In genomic region chr2:218655751-218656150, GRCh38 we compare ENCODE assay signal across 1 cellular context.
TF ChIP-seq lines count a peak whose summit lies in the region.

No MANE protein-coding gene starts in this region.

TF ChIP-seq in GM12878, 131 proteins besides CTCF, POLR2A, EP300 and RAD21:
- TF ChIP-seq, protein P1, sequence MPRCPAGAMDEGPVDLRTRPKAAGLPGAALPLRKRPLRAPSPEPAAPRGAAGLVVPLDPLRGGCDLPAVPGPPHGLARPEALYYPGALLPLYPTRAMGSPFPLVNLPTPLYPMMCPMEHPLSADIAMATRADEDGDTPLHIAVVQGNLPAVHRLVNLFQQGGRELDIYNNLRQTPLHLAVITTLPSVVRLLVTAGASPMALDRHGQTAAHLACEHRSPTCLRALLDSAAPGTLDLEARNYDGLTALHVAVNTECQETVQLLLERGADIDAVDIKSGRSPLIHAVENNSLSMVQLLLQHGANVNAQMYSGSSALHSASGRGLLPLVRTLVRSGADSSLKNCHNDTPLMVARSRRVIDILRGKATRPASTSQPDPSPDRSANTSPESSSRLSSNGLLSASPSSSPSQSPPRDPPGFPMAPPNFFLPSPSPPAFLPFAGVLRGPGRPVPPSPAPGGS (IDR thresholded peaks at IDR 0.05; ENCODE audit: borderline replicate concordance, insufficient read depth, low read depth, low read length, poor library complexity, severe bottlenecking): no peak
- TF ChIP-seq MEF2B (IDR thresholded peaks at IDR 0.05; ENCODE audit: partially characterized antibody, poor library complexity, severe bottlenecking): no peak
- TF ChIP-seq SPI1 (IDR thresholded peaks at IDR 0.05; ENCODE audit: borderline replicate concordance, insufficient read depth, low read depth, low read length): no peak
- TF ChIP-seq EED (IDR thresholded peaks at IDR 0.05; ENCODE audit: low read depth): no peak
- TF ChIP-seq, protein P2, sequence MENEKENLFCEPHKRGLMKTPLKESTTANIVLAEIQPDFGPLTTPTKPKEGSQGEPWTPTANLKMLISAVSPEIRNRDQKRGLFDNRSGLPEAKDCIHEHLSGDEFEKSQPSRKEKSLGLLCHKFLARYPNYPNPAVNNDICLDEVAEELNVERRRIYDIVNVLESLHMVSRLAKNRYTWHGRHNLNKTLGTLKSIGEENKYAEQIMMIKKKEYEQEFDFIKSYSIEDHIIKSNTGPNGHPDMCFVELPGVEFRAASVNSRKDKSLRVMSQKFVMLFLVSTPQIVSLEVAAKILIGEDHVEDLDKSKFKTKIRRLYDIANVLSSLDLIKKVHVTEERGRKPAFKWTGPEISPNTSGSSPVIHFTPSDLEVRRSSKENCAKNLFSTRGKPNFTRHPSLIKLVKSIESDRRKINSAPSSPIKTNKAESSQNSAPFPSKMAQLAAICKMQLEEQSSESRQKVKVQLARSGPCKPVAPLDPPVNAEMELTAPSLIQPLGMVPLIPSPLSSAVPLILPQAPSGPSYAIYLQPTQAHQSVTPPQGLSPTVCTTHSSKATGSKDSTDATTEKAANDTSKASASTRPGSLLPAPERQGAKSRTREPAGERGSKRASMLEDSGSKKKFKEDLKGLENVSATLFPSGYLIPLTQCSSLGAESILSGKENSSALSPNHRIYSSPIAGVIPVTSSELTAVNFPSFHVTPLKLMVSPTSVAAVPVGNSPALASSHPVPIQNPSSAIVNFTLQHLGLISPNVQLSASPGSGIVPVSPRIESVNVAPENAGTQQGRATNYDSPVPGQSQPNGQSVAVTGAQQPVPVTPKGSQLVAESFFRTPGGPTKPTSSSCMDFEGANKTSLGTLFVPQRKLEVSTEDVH (IDR thresholded peaks at IDR 0.05; ENCODE audit: low read depth, partially characterized antibody): no peak
- TF ChIP-seq NFYA (IDR thresholded peaks at IDR 0.05; ENCODE audit: borderline replicate concordance, low read depth, low read length): no peak
- no peak for TF ChIP-seq ZBTB40 (IDR thresholded peaks at IDR 0.05; ENCODE audit: borderline replicate concordance)
- no peak for TF ChIP-seq CHD4 (IDR thresholded peaks at IDR 0.05)
- no peak for TF ChIP-seq MTA3 (IDR thresholded peaks at IDR 0.05; ENCODE audit: borderline replicate concordance, low read length)
